Comparison of ENCODE assay signal across 30 cellular contexts in genomic region chr4:59537231-59537886, GRCh38.
DNase-seq lines count a peak whose midpoint lies in the region; ATAC-seq, FAIRE-seq and TF ChIP-seq lines count a peak whose summit lies in the region.
"Had no signal": no experiment of that assay in that cellular context is flagged by ENCODE, and none has a peak within 500 bp of the region (broad histone marks: within the 10 kb centered on the region; RNA-seq: fewer than 3 reads in every experiment).

No MANE protein-coding gene starts in this region.

- peak overlapping the region in 1 of 10 donors; percentile 4 for H3K27ac Mint-ChIP-seq in naive thymus-derived CD8-positive, alpha-beta T cell
- H3K27ac Mint-ChIP-seq: activated CD8-positive, alpha-beta T cell treated with anti-CD3 and anti-CD28 coated beads, Interleukin-2, amount 10 ng/mL, durations not matched to agents 7 days and 5 days; activated T-helper 17 cell treated with anti-CD3 and anti-CD28 coated beads, Interleukin-2, amount 50 U/mL, for 72 hours; HFFc6; T-helper 2 cell treated with Interferon-gamma antibody and Interleukin-4, amounts not matched to agents 5 μg/mL and 100 μg/mL, for 36 hours had no signal

- FAIRE-seq in RCC 7860 (lab: Jason Lieb, UNC) (peak; percentile 51), bronchial epithelial cell (lab: Jason Lieb, UNC) (no peak)
- FAIRE-seq: pancreas had no signal

- H3K36me3 ChIP-seq in bronchial epithelial cell (ENCODE audit: control insufficient read depth, insufficient read depth, low read length), result no peaks in the 10 kb centered on the region
- H3K36me3 ChIP-seq in esophagus squamous epithelium, result no peaks in the 10 kb centered on the region
- H3K36me3 ChIP-seq: colonic mucosa, pancreas had no signal

- H3K9me3 ChIP-seq in esophagus squamous epithelium, result no peaks in the 10 kb centered on the region
- H3K9me3 ChIP-seq: Caco-2, colonic mucosa, pancreas had no signal

- H3K4me3 Mint-ChIP-seq in naive thymus-derived CD8-positive, alpha-beta T cell, result no peak overlapping the region
- H3K4me3 Mint-ChIP-seq: activated CD8-positive, alpha-beta T cell treated with anti-CD3 and anti-CD28 coated beads, Interleukin-2, amount 10 ng/mL, durations not matched to agents 7 days and 5 days; activated T-helper 17 cell treated with anti-CD3 and anti-CD28 coated beads, Interleukin-2, amount 50 U/mL, for 72 hours; HFFc6; T-helper 2 cell treated with Interferon-gamma antibody and Interleukin-4, amounts not matched to agents 5 μg/mL and 100 μg/mL, for 36 hours had no signal

- H3K4me1 Mint-ChIP-seq in naive thymus-derived CD8-positive, alpha-beta T cell, result peaks cover 0 to 1% (median 0%) of the 10 kb centered on the region in 4 donors
- H3K4me1 Mint-ChIP-seq: activated T-helper 17 cell treated with anti-CD3 and anti-CD28 coated beads, Interleukin-2, amount 50 U/mL, for 72 hours had no signal

- H3K4me1 ChIP-seq in esophagus squamous epithelium, result no peaks in the 10 kb centered on the region
- H3K4me1 ChIP-seq: colonic mucosa had no signal

- no peaks in the 10 kb centered on the region for H3K36me3 Mint-ChIP-seq in naive thymus-derived CD8-positive, alpha-beta T cell

- H3K27me3 ChIP-seq in bronchial epithelial cell (ENCODE audit: control insufficient read depth, insufficient read depth, low read length) (no peaks in the 10 kb centered on the region), esophagus squamous epithelium (no peaks in the 10 kb centered on the region)
- H3K27me3 ChIP-seq: colonic mucosa, pancreas had no signal

- intact Hi-C loops in lower leg skin (cut with DNase I; ENCODE audit: low total_unique reads) (no loop called here), cardiac septum (cut with DNase I) (no loop called here), esophagus squamous epithelium (cut with DNase I) (no loop called here)

- H3K9me3 Mint-ChIP-seq in naive thymus-derived CD8-positive, alpha-beta T cell, result peaks cover 0 to 8% (median 0%) of the 10 kb centered on the region in 9 donors

- H3K4me3 ChIP-seq in bronchial epithelial cell (ENCODE audit: low read depth, low read length) (no peak overlapping the region), lower leg skin (ENCODE audit: low read depth, poor library complexity, severe bottlenecking) (no peak overlapping the region), esophagus squamous epithelium (no peak overlapping the region)
- H3K4me3 ChIP-seq: colonic mucosa, lung, pancreas, smooth muscle cell had no signal

- TF ChIP-seq CTCF in bronchial epithelial cell (IDR thresholded peaks at IDR 0.05; ENCODE audit: insufficient read depth, low read length, severe bottlenecking) (no peak), lower leg skin (IDR thresholded peaks at IDR 0.05) (no peak), esophagus squamous epithelium (IDR thresholded peaks at IDR 0.05) (no peak)

- ATAC-seq in naive thymus-derived CD8-positive, alpha-beta T cell, result no peak
- ATAC-seq: activated CD8-positive, alpha-beta T cell treated with anti-CD3 and anti-CD28 coated beads, Interleukin-2, amount 10 ng/mL, durations not matched to agents 7 days and 5 days; activated T-helper 17 cell treated with anti-CD3 and anti-CD28 coated beads, Interleukin-2, amount 50 U/mL, for 72 hours; pancreas; right cardiac atrium had no signal

- no peaks in the 10 kb centered on the region for H3K27me3 Mint-ChIP-seq in naive thymus-derived CD8-positive, alpha-beta T cell
- H3K27me3 Mint-ChIP-seq: activated T-helper 17 cell treated with anti-CD3 and anti-CD28 coated beads, Interleukin-2, amount 50 U/mL, for 72 hours had no signal

- TF ChIP-seq POLR2A in lower leg skin (IDR thresholded peaks at IDR 0.05) (no peak), esophagus squamous epithelium (IDR thresholded peaks at IDR 0.05) (no peak)

- POLR2A ChIA-PET in naive thymus-derived CD8-positive, alpha-beta T cell (lab: Charles Lee), result no interaction called here

- peak; percentile 68 for DNase-seq in HT1080 (ENCODE audit: low read depth)
- no peak for DNase-seq in RCC 7860 (ENCODE audit: low spot score)
- peak; percentile 36 for DNase-seq in bronchial epithelial cell (ENCODE audit: low read depth)
- DNase-seq in renal cortical epithelial cell (ENCODE audit: low read depth), result peak; percentile 54
- DNase-seq in naive thymus-derived CD8-positive, alpha-beta T cell, result no peak
- DNase-seq in lower leg skin (ENCODE audit: low spot score in 2 of 2), result no peak
- no peak for DNase-seq in cardiac septum (ENCODE audit: low spot score)
- DNase-seq in esophagus squamous epithelium (lab: John Stamatoyannopoulos, UW), result no peak
- DNase-seq: activated CD8-positive, alpha-beta T cell treated with anti-CD3 and anti-CD28 coated beads, Interleukin-2, amount 10 ng/mL, durations not matched to agents 7 days and 5 days; activated naive CD4-positive, alpha-beta T cell treated with anti-CD3 and anti-CD28 coated beads, Interleukin-2, amount 50 U/mL, for 16 hours; amniotic stem cell; Caco-2; colonic mucosa; effector CD8-positive, alpha-beta T cell; GDM1; head of caudate nucleus; HFFc6; IMR-90; NCI-H446 treated with DMSO at 0.1 percent for 48 hours; OCI-M1; pancreas; right cardiac atrium; SIG-M5; stimulated activated CD4-positive, alpha-beta T cell treated with anti-CD3 and anti-CD28 coated beads, Interleukin-1b, Interleukin-23, amount 100 ng/mL, for 48 hours; stimulated activated naive CD4-positive, alpha-beta T cell treated with Interleukin-2 at 50 U/mL for 16 hours had no signal

- no peak overlapping the region for H3K27ac ChIP-seq in esophagus squamous epithelium
- H3K27ac ChIP-seq: C4-2B, colonic mucosa, pancreas had no signal

- 53 to 63% methylated on average over 2 of the region's 2 CpGs for WGBS in lower leg skin, 2 donors
- WGBS in esophagus squamous epithelium, 2 donors, result 27% methylated on average over 2 of the region's 2 CpGs

Comparison
In these comparisons a context has a peak if more than half of its experiments do, and no peak if none do; other contexts are left out.
1. DNase-seq: peak in HT1080 (single experiment), bronchial epithelial cell (single experiment) and renal cortical epithelial cell (single experiment); none in RCC 7860 (single experiment), naive thymus-derived CD8-positive, alpha-beta T cell (0 of 10), lower leg skin (0 of 2), cardiac septum (single experiment) and esophagus squamous epithelium (single experiment).